ENCODE assay signal across 24 cellular contexts in the genomic region with DNA sequence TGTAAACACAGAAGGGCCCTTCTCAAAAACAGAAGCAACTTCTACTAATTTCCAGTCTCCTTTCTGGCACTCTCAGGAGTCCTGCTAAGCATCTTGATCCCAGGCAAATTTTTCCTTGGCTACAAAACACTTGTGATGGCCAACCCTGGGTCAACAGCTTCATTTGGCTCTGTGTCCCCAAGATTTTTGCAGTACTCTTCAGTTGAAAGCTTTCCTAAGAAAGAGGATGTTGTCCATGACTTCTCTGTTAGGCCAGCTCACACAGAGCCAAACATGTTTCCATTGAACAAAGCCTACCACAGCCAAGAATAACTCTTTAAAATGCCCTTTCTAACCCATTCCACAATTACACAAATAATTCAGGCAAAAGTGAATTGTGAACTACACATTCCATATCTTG.
"Had no signal": no experiment of that assay in that cellular context is flagged by ENCODE, and none has a peak within 500 bp of the region (broad histone marks: within the 10 kb centered on the region; RNA-seq: fewer than 3 reads in every experiment).

No MANE protein-coding gene starts in this region.

- ATAC-seq: activated CD8-positive, alpha-beta T cell treated with anti-CD3 and anti-CD28 coated beads, Interleukin-2, amount 10 ng/mL, durations not matched to agents 7 days and 5 days; natural killer cell; upper lobe of right lung had no signal

- H3K27ac ChIP-seq: neutrophil, stomach, thoracic aorta, upper lobe of right lung had no signal

- H3K27ac Mint-ChIP-seq: activated CD4-positive, alpha-beta T cell treated with anti-CD3 and anti-CD28 coated beads, Interleukin-2, amount 10 ng/mL, durations not matched to agents 24 days and 14 days; activated CD8-positive, alpha-beta T cell treated with anti-CD3 and anti-CD28 coated beads, Interleukin-2, amount 10 ng/mL, durations not matched to agents 7 days and 5 days; activated naive CD8-positive, alpha-beta T cell; memory B cell; natural killer cell had no signal

- H3K4me3 ChIP-seq: stomach, thoracic aorta, upper lobe of right lung had no signal

- H3K36me3 Mint-ChIP-seq: activated naive CD8-positive, alpha-beta T cell; memory B cell; natural killer cell had no signal

- H3K27me3 Mint-ChIP-seq: memory B cell had no signal

- H3K9me3 Mint-ChIP-seq: activated CD4-positive, alpha-beta T cell treated with anti-CD3 and anti-CD28 coated beads, Interleukin-2, amount 10 ng/mL, durations not matched to agents 24 days and 14 days; natural killer cell had no signal

- DNase-seq: activated CD4-positive, alpha-beta T cell treated with anti-CD3 and anti-CD28 coated beads, Interleukin-2, amount 10 ng/mL, durations not matched to agents 24 days and 14 days; activated CD4-positive, CD25-positive, alpha-beta regulatory T cell; activated CD8-positive, alpha-beta memory T cell treated with anti-CD3 and anti-CD28 coated beads, Interleukin-2, amount 50 U/mL, for 4 hours; activated CD8-positive, alpha-beta T cell treated with anti-CD3 and anti-CD28 coated beads, Interleukin-2, amount 10 ng/mL, durations not matched to agents 7 days and 5 days; activated gamma-delta T cell treated with Interleukin-2 at 50 U/mL for 16 hours; activated T-cell treated with anti-CD3 and anti-CD28 coated beads, Interleukin-2, amount 50 U/mL, for 48 hours; amniotic stem cell; brain microvascular endothelial cell; cerebellar nuclear complex; effector CD8-positive, alpha-beta T cell; foreskin melanocyte; head of caudate nucleus; natural killer cell; retina; small intestine; stimulated activated CD4-positive, alpha-beta T cell treated with anti-CD3 and anti-CD28 coated beads, Interleukin-4, amount 100 ng/mL, for 4 hours; stimulated activated CD8-positive, alpha-beta memory T cell treated with anti-CD3 and anti-CD28 coated beads, Interleukin-4, amount 100 ng/mL, for 48 hours; stomach; SW 1271; upper lobe of right lung had no signal

- H3K27me3 ChIP-seq: brain microvascular endothelial cell, neutrophil, stomach, upper lobe of right lung had no signal

- H3K36me3 ChIP-seq: brain microvascular endothelial cell, neutrophil, stomach, thoracic aorta, upper lobe of right lung had no signal

- H3K4me1 Mint-ChIP-seq: natural killer cell had no signal

- H3K9me3 ChIP-seq: neutrophil, stomach, thoracic aorta, upper lobe of right lung had no signal

- H3K4me3 Mint-ChIP-seq: activated CD4-positive, alpha-beta T cell treated with anti-CD3 and anti-CD28 coated beads, Interleukin-2, amount 10 ng/mL, durations not matched to agents 24 days and 14 days; activated CD8-positive, alpha-beta T cell treated with anti-CD3 and anti-CD28 coated beads, Interleukin-2, amount 10 ng/mL, durations not matched to agents 7 days and 5 days; activated naive CD8-positive, alpha-beta T cell; memory B cell; natural killer cell had no signal
